1 cellular context compared by ENCODE assay signal in genomic region chr5:43514471-43514815, GRCh38.
TF ChIP-seq lines count a peak whose summit lies in the region.

No MANE protein-coding gene starts in this region.

TF ChIP-seq in IMR-90, 13 proteins besides CTCF, POLR2A, EP300 and RAD21 (continued from another document):
- TF ChIP-seq ELK1 (IDR thresholded peaks at IDR 0.05; ENCODE audit: borderline replicate concordance, low read depth, low read length) (no peak), RFX5 (IDR thresholded peaks at IDR 0.05; ENCODE audit: low read depth, low read length) (no peak), MAZ (IDR thresholded peaks at IDR 0.05; ENCODE audit: borderline replicate concordance, low read depth, low read length) (no peak), CEBPB (IDR thresholded peaks at IDR 0.05; ENCODE audit: low read depth, low read length) (peak; percentile 45; the same call in 1 of the 2 replicates)
TF ChIP-seq in IMR-90: peak in this region for 1.
